In the genomic region with DNA sequence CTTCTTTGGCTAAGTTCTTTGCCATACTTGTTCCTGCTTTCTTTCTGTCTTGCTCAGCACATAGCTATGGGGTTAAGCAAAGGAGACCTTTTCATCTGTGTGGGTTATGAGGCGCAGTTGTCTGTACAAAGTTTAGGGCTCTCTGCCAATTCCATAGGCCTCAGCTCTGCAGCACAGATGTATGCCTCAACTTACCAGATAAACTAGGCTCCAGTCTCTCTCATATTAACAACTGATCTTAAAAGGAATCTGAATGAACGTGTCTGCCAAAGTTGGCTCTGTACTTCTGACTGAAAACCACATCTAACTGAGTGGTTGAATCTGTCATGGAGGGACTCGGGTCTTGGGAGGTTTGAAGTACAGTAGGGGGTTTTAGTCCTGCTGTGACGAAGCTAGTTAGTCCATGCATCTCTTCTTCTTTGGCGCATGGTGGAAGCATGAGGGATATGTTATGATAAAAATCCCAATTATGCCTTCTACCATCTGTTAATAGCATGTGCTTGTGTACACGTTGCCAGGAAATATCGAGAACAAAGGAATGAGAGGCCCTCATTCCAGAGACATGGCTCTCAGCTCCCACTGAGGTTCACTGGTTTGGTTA, we compare ENCODE assay signal across 15 cellular contexts.
DNase-seq lines count a peak whose midpoint lies in the region; ATAC-seq and TF ChIP-seq lines count a peak whose summit lies in the region.
"Had no signal": no experiment of that assay in that cellular context is flagged by ENCODE, and none has a peak within 500 bp of the region (broad histone marks: within the 10 kb centered on the region; RNA-seq: fewer than 3 reads in every experiment).

No MANE protein-coding gene starts in this region.

- H2AFZ ChIP-seq in Loucy (ENCODE audit: low read length) (peak overlapping the region; percentile 20; the same call in 1 of the 2 replicates), mammary epithelial cell (ENCODE audit: low read depth, low read length) (no peak overlapping the region)

- intact Hi-C loops in mammary epithelial cell (cut with micrococcal nuclease) = no loop called here
- intact Hi-C loops in naive thymus-derived CD4-positive, alpha-beta T cell (cut with micrococcal nuclease) = no loop called here

- H3K36me3 ChIP-seq in Loucy (ENCODE audit: insufficient read depth, low read length) (no peaks in the 10 kb centered on the region), mammary epithelial cell (ENCODE audit: insufficient read depth, low read length) (no peaks in the 10 kb centered on the region)
- H3K36me3 ChIP-seq in naive thymus-derived CD4-positive, alpha-beta T cell (ENCODE audit: control insufficient read depth in 2 of 3, insufficient read depth in 3 of 3, low read length in 3 of 3) = no peaks in the 10 kb centered on the region
- H3K36me3 ChIP-seq: BLaER1 treated with 17β-estradiol and CSF1 and Interleukin-3, amounts not matched to agents 10 nM and 100 nM had no signal

- H3K9ac ChIP-seq in Loucy (ENCODE audit: low read depth, low read length, poor library complexity, severe bottlenecking) = no peak overlapping the region
- H3K9ac ChIP-seq in mammary epithelial cell (ENCODE audit: insufficient read depth, low read length) = no peak overlapping the region
- H3K9ac ChIP-seq: BLaER1 treated with 17β-estradiol and CSF1 and Interleukin-3, amounts not matched to agents 10 nM and 100 nM had no signal

- no peaks in the 10 kb centered on the region for H3K9me2 ChIP-seq in Loucy (replicated peaks; ENCODE audit: low read depth, low read length)

- H3K27ac ChIP-seq in mammary epithelial cell (ENCODE audit: insufficient read depth, low read depth, low read length) = no peak overlapping the region
- H3K27ac ChIP-seq in naive thymus-derived CD4-positive, alpha-beta T cell (ENCODE audit: low read depth, low read length) = no peak overlapping the region
- H3K27ac ChIP-seq: BLaER1 treated with 17β-estradiol and CSF1 and Interleukin-3, amounts not matched to agents 10 nM and 100 nM; VCaP had no signal

- H3F3A ChIP-seq in Loucy (ENCODE audit: low read depth) = no peaks in the 10 kb centered on the region

- in situ Hi-C loops in mammary epithelial cell (cut with MboI; ENCODE audit: low sequenced_read_pairs in 2 of 2) = loop anchor here in 1 of 2 donors (10.0 kb wide), 1 partner anchor 111 kb away; a partner anchor contains a TSS

- H3K27me3 Mint-ChIP-seq in naive thymus-derived CD4-positive, alpha-beta T cell = peaks cover 8 to 35% (median 22%) of the 10 kb centered on the region in 5 donors

- no peak for ATAC-seq in naive thymus-derived CD4-positive, alpha-beta T cell

- H4K20me1 ChIP-seq in Loucy (ENCODE audit: insufficient read depth, low read length, poor library complexity, severe bottlenecking) (no peaks in the 10 kb centered on the region), mammary epithelial cell (ENCODE audit: insufficient read depth, low read length) (no peaks in the 10 kb centered on the region)
- H4K20me1 ChIP-seq: BLaER1 treated with 17β-estradiol and CSF1 and Interleukin-3, amounts not matched to agents 10 nM and 100 nM had no signal

- DNase-seq in Ammon's horn (ENCODE audit: low spot score) (peak; percentile 30), cardiac fibroblast (ENCODE audit: low read depth in 2 of 2) (peak; percentile 61 to 69), myocyte (ENCODE audit: low read depth) (peak; percentile 75), mammary epithelial cell (no peak), COLO829 (ENCODE audit: low spot score) (no peak), UCSD-AML1 (lab: John Stamatoyannopoulos, UW; ENCODE audit: unreplicated experiment) (no peak)
- no peak for DNase-seq in naive thymus-derived CD4-positive, alpha-beta T cell
- DNase-seq: activated naive CD4-positive, alpha-beta T cell treated with Interleukin-2 at 50 U/mL for 16 hours; H9; immature natural killer cell; midbrain; stimulated activated CD4-positive, alpha-beta T cell treated with anti-CD3 and anti-CD28 coated beads, Interleukin-2, amount 100 ng/mL, for 48 hours had no signal

- no TSS peak for BruUV-seq in mammary epithelial cell (replicated peaks; lab: Mats Ljungman, UMichigan)

- no peaks in the 10 kb centered on the region for H3K79me2 ChIP-seq in Loucy (ENCODE audit: insufficient read depth, low read length)
- no peaks in the 10 kb centered on the region for H3K79me2 ChIP-seq in mammary epithelial cell (ENCODE audit: insufficient read depth, low read length)

- H3K4me1 Mint-ChIP-seq in naive thymus-derived CD4-positive, alpha-beta T cell = no peaks in the 10 kb centered on the region
- H3K4me1 Mint-ChIP-seq: immature natural killer cell had no signal

- CTCF ChIA-PET in mammary epithelial cell (lab: Charles Lee; ENCODE audit: low non-redundant PET) = no interaction called here
- CTCF ChIA-PET in naive thymus-derived CD4-positive, alpha-beta T cell (lab: Charles Lee) = interaction anchor here (1.2 kb wide), 1 partner anchor 202 kb away, joined by 5 read pairs; no protein-coding TSS in a partner anchor

- no peaks in the 10 kb centered on the region for H3K36me3 Mint-ChIP-seq in naive thymus-derived CD4-positive, alpha-beta T cell
- H3K36me3 Mint-ChIP-seq: immature natural killer cell had no signal

- H3K27ac Mint-ChIP-seq in naive thymus-derived CD4-positive, alpha-beta T cell = no peak overlapping the region
- H3K27ac Mint-ChIP-seq: H9, immature natural killer cell had no signal

- H3K27me3 ChIP-seq in Loucy (ENCODE audit: insufficient read depth, low read length, poor library complexity, severe bottlenecking) (no peaks in the 10 kb centered on the region), mammary epithelial cell (ENCODE audit: insufficient read depth, low read length) (no peaks in the 10 kb centered on the region)
- no peaks in the 10 kb centered on the region for H3K27me3 ChIP-seq in naive thymus-derived CD4-positive, alpha-beta T cell (ENCODE audit: control insufficient read depth in 2 of 2, insufficient read depth in 2 of 2, low read length in 2 of 2)
- H3K27me3 ChIP-seq: BLaER1 treated with 17β-estradiol and CSF1 and Interleukin-3, amounts not matched to agents 10 nM and 100 nM had no signal

- H3K9me3 ChIP-seq in Loucy (ENCODE audit: insufficient read depth, low read depth, low read length) (no peaks in the 10 kb centered on the region), mammary epithelial cell (replicated peaks; ENCODE audit: insufficient read depth, low read length) (no peaks in the 10 kb centered on the region)
- H3K9me3 ChIP-seq in naive thymus-derived CD4-positive, alpha-beta T cell (ENCODE audit: control insufficient read depth in 2 of 3, low read length in 3 of 3) = no peaks in the 10 kb centered on the region
- H3K9me3 ChIP-seq: BLaER1 treated with 17β-estradiol and CSF1 and Interleukin-3, amounts not matched to agents 10 nM and 100 nM had no signal

- H3K9me3 Mint-ChIP-seq in naive thymus-derived CD4-positive, alpha-beta T cell = no peaks in the 10 kb centered on the region
- H3K9me3 Mint-ChIP-seq: H9, immature natural killer cell had no signal

- POLR2A ChIA-PET in naive thymus-derived CD4-positive, alpha-beta T cell (lab: Charles Lee) = no interaction called here

- dilution Hi-C loops in mammary epithelial cell (cut with HindIII; ENCODE audit: low sequenced_read_pairs) = no loop called here

- no peak overlapping the region for H3K4me3 Mint-ChIP-seq in naive thymus-derived CD4-positive, alpha-beta T cell
- H3K4me3 Mint-ChIP-seq: H9, immature natural killer cell had no signal

- H3K4me1 ChIP-seq in Loucy (ENCODE audit: insufficient read depth, low read length, poor library complexity, severe bottlenecking) (peaks cover 14% of the 10 kb centered on the region), mammary epithelial cell (ENCODE audit: insufficient read depth, low read length) (no peaks in the 10 kb centered on the region)
- no peaks in the 10 kb centered on the region for H3K4me1 ChIP-seq in naive thymus-derived CD4-positive, alpha-beta T cell (ENCODE audit: control insufficient read depth in 2 of 2, insufficient read depth in 2 of 2, low read length in 2 of 2)
- H3K4me1 ChIP-seq: BLaER1 treated with 17β-estradiol and CSF1 and Interleukin-3, amounts not matched to agents 10 nM and 100 nM had no signal

- H3K4me2 ChIP-seq in Loucy (ENCODE audit: low read depth, low read length, poor library complexity, severe bottlenecking) = no peak overlapping the region
- H3K4me2 ChIP-seq in mammary epithelial cell (ENCODE audit: insufficient read depth, low read depth, low read length) = no peak overlapping the region
- H3K4me2 ChIP-seq: BLaER1 treated with 17β-estradiol and CSF1 and Interleukin-3, amounts not matched to agents 10 nM and 100 nM had no signal

- WGBS in mammary epithelial cell (ENCODE audit: low coverage, missing lambda C conversion rate) = 89% methylated on average over 6 of the region's 7 CpGs

- TF ChIP-seq CTCF in Loucy (conservative IDR thresholded peaks at IDR 0.05; ENCODE audit: low read length) = no peak
- no peak for TF ChIP-seq CTCF in cardiac fibroblast (IDR thresholded peaks at IDR 0.05; ENCODE audit: low read depth, low read length)
- TF ChIP-seq CTCF in mammary epithelial cell (conservative IDR thresholded peaks at IDR 0.05 in 1 of 2, IDR thresholded peaks at IDR 0.05 in 1 of 2; ENCODE audit: extremely low read depth in 1 of 2, insufficient read depth in 1 of 2, low read depth in 1 of 2, low read length in 2 of 2) = no peak

- H3K4me3 ChIP-seq in Loucy (ENCODE audit: low read length, poor library complexity, severe bottlenecking) (no peak overlapping the region), cardiac fibroblast (replicated peaks in 1 of 2; ENCODE audit: low read depth in 2 of 2, low read length in 2 of 2) (no peak overlapping the region), mammary epithelial cell (replicated peaks in 1 of 3; ENCODE audit: insufficient read depth in 1 of 3, low read depth in 2 of 3, low read length in 3 of 3) (no peak overlapping the region)
- H3K4me3 ChIP-seq in naive thymus-derived CD4-positive, alpha-beta T cell (ENCODE audit: low read length) = no peak overlapping the region
- H3K4me3 ChIP-seq: BLaER1 treated with 17β-estradiol and CSF1 and Interleukin-3, amounts not matched to agents 10 nM and 100 nM had no signal

Comparison
In these comparisons a context has a peak if more than half of its experiments do, and no peak if none do; other contexts are left out.
1. DNase-seq: peak in Ammon's horn (single experiment), cardiac fibroblast (2 of 2) and myocyte (single experiment); none in mammary epithelial cell (single experiment), COLO829 (single experiment), naive thymus-derived CD4-positive, alpha-beta T cell (0 of 9) and UCSD-AML1 (single experiment).